ENCODE assay signal across 1 cellular context in the genomic region with DNA sequence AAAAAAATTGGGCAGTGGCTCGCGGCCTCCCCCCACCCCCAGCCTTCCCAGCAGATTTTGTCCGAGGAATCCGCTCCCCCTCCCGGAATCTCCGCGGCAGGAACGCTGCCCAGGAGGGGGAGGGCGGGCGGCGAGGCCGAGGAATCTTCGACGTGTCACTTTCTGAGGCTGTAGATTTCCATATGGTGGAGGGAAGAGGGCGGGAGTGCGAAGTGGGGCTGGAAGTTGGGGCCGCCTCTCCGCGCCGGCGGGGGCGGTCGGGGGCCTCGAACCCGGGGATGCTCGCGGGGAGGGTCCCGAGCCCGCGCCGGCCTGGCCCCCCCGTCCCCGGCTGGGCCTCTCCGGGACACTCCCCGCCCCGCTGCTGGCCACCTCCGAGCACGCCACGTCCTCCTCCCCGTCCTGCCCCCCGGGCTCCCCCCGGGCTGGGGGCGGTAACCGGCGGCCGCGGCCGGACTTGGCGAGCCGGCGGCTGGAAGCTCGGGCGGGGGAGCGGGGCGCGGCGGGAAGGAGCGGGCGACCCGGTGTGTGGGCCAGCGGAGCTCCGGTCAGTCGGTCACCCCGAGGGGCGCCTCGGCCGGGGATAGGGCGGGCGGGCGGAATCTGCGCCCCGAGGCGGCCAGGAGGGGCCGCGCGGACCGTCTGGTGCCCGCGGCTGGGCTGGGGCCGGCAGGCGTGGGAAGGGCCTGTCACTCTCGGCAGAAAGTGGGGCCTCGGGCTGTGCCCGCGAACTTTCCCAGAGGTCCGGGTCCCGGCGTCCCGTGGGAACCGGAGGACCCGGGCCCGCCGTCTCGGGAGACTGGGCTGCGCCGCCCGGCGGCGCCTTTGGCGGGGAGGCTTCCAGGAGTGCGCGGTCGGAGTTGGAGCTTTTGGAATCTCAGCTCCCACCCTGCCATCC.
A peak's percentile ranks its signal among the peaks of the same experiment; 100 is the strongest.
TF ChIP-seq lines count a peak whose summit lies in the region.

No MANE protein-coding gene starts in this region.

TF ChIP-seq in K562, 482 proteins besides CTCF, POLR2A, EP300 and RAD21 (continued from another document and continues in another):
- TF ChIP-seq, protein P1, sequence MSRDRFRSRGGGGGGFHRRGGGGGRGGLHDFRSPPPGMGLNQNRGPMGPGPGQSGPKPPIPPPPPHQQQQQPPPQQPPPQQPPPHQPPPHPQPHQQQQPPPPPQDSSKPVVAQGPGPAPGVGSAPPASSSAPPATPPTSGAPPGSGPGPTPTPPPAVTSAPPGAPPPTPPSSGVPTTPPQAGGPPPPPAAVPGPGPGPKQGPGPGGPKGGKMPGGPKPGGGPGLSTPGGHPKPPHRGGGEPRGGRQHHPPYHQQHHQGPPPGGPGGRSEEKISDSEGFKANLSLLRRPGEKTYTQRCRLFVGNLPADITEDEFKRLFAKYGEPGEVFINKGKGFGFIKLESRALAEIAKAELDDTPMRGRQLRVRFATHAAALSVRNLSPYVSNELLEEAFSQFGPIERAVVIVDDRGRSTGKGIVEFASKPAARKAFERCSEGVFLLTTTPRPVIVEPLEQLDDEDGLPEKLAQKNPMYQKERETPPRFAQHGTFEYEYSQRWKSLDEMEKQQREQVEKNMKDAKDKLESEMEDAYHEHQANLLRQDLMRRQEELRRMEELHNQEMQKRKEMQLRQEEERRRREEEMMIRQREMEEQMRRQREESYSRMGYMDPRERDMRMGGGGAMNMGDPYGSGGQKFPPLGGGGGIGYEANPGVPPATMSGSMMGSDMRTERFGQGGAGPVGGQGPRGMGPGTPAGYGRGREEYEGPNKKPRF (IDR thresholded peaks at IDR 0.05; ENCODE audit: low read depth, low read length) = no peak
- TF ChIP-seq HCFC1 (IDR thresholded peaks at IDR 0.05; ENCODE audit: low read depth, low read length) (no peak), TAF15 (IDR thresholded peaks at IDR 0.05; ENCODE audit: low read depth, low read length) (no peak), SRSF9 (IDR thresholded peaks at IDR 0.05; ENCODE audit: borderline replicate concordance, low read depth, low read length) (no peak), ZNF124 (CRISPR knock-in tag; IDR thresholded peaks at IDR 0.05) (no peak), ZNF143 (CRISPR knock-in tag; IDR thresholded peaks at IDR 0.05) (no peak), RBFOX2 (IDR thresholded peaks at IDR 0.05; ENCODE audit: low read depth, low read length) (peak; percentile 88), MYNN (IDR thresholded peaks at IDR 0.05) (no peak), MYNN (CRISPR knock-in tag; IDR thresholded peaks at IDR 0.05) (no peak), ZFPM2 (CRISPR knock-in tag; IDR thresholded peaks at IDR 0.05) (no peak), ZNF764 (CRISPR knock-in tag; IDR thresholded peaks at IDR 0.05; ENCODE audit: low read depth) (no peak), SMARCB1 (IDR thresholded peaks at IDR 0.05; ENCODE audit: insufficient read length, low read depth) (no peak), NELFE (IDR thresholded peaks at IDR 0.05; ENCODE audit: insufficient read depth, insufficient read length) (no peak), NR2C1 (IDR thresholded peaks at IDR 0.05) (no peak), NR2C1 (tag; IDR thresholded peaks at IDR 0.05) (no peak), ZNF431 (CRISPR knock-in tag; IDR thresholded peaks at IDR 0.05) (no peak), SIN3B (IDR thresholded peaks at IDR 0.05; ENCODE audit: low read depth) (no peak), ESRRB (CRISPR knock-in tag; IDR thresholded peaks at IDR 0.05; ENCODE audit: borderline replicate concordance) (no peak), MYC (IDR thresholded peaks at IDR 0.05; ENCODE audit: low read depth, low read length) (peak; percentile 49), MYC (CRISPR knock-in tag; IDR thresholded peaks at IDR 0.05; ENCODE audit: borderline replicate concordance, low read depth) (no peak), FOXK2 (conservative IDR thresholded peaks at IDR 0.05 in 1 of 2, IDR thresholded peaks at IDR 0.05 in 1 of 2; ENCODE audit: low read depth in 2 of 2) (no peak), ZNF75A (CRISPR knock-in tag; IDR thresholded peaks at IDR 0.05) (no peak), PHF8 (IDR thresholded peaks at IDR 0.05; ENCODE audit: borderline replicate concordance, low read length) (peak; percentile 46; the same call in 1 of the 2 replicates), ZBTB17 (CRISPR knock-in tag; IDR thresholded peaks at IDR 0.05) (0 out of 2 replicates have a peak, but pooled peaks have one; percentile 45), CCNT2 (IDR thresholded peaks at IDR 0.05; ENCODE audit: borderline replicate concordance, extremely low read depth, insufficient read length, low read depth, low read length) (peak; percentile 84), ILF3 (IDR thresholded peaks at IDR 0.05; ENCODE audit: borderline replicate concordance) (no peak; the same call in 1 of the 2 replicates), L3MBTL2 (IDR thresholded peaks at IDR 0.05) (peak; percentile 77)
- TF ChIP-seq, protein P2, sequence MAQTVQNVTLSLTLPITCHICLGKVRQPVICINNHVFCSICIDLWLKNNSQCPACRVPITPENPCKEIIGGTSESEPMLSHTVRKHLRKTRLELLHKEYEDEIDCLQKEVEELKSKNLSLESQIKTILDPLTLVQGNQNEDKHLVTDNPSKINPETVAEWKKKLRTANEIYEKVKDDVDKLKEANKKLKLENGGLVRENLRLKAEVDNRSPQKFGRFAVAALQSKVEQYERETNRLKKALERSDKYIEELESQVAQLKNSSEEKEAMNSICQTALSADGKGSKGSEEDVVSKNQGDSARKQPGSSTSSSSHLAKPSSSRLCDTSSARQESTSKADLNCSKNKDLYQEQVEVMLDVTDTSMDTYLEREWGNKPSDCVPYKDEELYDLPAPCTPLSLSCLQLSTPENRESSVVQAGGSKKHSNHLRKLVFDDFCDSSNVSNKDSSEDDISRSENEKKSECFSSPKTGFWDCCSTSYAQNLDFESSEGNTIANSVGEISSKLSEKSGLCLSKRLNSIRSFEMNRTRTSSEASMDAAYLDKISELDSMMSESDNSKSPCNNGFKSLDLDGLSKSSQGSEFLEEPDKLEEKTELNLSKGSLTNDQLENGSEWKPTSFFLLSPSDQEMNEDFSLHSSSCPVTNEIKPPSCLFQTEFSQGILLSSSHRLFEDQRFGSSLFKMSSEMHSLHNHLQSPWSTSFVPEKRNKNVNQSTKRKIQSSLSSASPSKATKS (CRISPR knock-in tag; IDR thresholded peaks at IDR 0.05) = no peak
- TF ChIP-seq, protein P3, sequence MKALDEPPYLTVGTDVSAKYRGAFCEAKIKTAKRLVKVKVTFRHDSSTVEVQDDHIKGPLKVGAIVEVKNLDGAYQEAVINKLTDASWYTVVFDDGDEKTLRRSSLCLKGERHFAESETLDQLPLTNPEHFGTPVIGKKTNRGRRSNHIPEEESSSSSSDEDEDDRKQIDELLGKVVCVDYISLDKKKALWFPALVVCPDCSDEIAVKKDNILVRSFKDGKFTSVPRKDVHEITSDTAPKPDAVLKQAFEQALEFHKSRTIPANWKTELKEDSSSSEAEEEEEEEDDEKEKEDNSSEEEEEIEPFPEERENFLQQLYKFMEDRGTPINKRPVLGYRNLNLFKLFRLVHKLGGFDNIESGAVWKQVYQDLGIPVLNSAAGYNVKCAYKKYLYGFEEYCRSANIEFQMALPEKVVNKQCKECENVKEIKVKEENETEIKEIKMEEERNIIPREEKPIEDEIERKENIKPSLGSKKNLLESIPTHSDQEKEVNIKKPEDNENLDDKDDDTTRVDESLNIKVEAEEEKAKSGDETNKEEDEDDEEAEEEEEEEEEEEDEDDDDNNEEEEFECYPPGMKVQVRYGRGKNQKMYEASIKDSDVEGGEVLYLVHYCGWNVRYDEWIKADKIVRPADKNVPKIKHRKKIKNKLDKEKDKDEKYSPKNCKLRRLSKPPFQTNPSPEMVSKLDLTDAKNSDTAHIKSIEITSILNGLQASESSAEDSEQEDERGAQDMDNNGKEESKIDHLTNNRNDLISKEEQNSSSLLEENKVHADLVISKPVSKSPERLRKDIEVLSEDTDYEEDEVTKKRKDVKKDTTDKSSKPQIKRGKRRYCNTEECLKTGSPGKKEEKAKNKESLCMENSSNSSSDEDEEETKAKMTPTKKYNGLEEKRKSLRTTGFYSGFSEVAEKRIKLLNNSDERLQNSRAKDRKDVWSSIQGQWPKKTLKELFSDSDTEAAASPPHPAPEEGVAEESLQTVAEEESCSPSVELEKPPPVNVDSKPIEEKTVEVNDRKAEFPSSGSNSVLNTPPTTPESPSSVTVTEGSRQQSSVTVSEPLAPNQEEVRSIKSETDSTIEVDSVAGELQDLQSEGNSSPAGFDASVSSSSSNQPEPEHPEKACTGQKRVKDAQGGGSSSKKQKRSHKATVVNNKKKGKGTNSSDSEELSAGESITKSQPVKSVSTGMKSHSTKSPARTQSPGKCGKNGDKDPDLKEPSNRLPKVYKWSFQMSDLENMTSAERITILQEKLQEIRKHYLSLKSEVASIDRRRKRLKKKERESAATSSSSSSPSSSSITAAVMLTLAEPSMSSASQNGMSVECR (CRISPR knock-in tag; IDR thresholded peaks at IDR 0.05) = no peak; the same call in 1 of the 2 replicates
- TF ChIP-seq, protein P4, sequence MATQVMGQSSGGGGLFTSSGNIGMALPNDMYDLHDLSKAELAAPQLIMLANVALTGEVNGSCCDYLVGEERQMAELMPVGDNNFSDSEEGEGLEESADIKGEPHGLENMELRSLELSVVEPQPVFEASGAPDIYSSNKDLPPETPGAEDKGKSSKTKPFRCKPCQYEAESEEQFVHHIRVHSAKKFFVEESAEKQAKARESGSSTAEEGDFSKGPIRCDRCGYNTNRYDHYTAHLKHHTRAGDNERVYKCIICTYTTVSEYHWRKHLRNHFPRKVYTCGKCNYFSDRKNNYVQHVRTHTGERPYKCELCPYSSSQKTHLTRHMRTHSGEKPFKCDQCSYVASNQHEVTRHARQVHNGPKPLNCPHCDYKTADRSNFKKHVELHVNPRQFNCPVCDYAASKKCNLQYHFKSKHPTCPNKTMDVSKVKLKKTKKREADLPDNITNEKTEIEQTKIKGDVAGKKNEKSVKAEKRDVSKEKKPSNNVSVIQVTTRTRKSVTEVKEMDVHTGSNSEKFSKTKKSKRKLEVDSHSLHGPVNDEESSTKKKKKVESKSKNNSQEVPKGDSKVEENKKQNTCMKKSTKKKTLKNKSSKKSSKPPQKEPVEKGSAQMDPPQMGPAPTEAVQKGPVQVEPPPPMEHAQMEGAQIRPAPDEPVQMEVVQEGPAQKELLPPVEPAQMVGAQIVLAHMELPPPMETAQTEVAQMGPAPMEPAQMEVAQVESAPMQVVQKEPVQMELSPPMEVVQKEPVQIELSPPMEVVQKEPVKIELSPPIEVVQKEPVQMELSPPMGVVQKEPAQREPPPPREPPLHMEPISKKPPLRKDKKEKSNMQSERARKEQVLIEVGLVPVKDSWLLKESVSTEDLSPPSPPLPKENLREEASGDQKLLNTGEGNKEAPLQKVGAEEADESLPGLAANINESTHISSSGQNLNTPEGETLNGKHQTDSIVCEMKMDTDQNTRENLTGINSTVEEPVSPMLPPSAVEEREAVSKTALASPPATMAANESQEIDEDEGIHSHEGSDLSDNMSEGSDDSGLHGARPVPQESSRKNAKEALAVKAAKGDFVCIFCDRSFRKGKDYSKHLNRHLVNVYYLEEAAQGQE (CRISPR knock-in tag; IDR thresholded peaks at IDR 0.05; ENCODE audit: low read depth) = 0 out of 2 replicates have a peak, but pooled peaks have one; percentile 42
- TF ChIP-seq, protein P5, sequence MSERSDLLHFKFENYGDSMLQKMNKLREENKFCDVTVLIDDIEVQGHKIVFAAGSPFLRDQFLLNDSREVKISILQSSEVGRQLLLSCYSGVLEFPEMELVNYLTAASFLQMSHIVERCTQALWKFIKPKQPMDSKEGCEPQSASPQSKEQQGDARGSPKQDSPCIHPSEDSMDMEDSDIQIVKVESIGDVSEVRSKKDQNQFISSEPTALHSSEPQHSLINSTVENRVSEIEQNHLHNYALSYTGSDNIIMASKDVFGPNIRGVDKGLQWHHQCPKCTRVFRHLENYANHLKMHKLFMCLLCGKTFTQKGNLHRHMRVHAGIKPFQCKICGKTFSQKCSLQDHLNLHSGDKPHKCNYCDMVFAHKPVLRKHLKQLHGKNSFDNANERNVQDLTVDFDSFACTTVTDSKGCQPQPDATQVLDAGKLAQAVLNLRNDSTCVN (CRISPR knock-in tag; IDR thresholded peaks at IDR 0.05) = no peak
- TF ChIP-seq, protein P6, sequence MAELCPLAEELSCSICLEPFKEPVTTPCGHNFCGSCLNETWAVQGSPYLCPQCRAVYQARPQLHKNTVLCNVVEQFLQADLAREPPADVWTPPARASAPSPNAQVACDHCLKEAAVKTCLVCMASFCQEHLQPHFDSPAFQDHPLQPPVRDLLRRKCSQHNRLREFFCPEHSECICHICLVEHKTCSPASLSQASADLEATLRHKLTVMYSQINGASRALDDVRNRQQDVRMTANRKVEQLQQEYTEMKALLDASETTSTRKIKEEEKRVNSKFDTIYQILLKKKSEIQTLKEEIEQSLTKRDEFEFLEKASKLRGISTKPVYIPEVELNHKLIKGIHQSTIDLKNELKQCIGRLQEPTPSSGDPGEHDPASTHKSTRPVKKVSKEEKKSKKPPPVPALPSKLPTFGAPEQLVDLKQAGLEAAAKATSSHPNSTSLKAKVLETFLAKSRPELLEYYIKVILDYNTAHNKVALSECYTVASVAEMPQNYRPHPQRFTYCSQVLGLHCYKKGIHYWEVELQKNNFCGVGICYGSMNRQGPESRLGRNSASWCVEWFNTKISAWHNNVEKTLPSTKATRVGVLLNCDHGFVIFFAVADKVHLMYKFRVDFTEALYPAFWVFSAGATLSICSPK (IDR thresholded peaks at IDR 0.05; ENCODE audit: borderline replicate concordance) = no peak
- TF ChIP-seq, protein P7, sequence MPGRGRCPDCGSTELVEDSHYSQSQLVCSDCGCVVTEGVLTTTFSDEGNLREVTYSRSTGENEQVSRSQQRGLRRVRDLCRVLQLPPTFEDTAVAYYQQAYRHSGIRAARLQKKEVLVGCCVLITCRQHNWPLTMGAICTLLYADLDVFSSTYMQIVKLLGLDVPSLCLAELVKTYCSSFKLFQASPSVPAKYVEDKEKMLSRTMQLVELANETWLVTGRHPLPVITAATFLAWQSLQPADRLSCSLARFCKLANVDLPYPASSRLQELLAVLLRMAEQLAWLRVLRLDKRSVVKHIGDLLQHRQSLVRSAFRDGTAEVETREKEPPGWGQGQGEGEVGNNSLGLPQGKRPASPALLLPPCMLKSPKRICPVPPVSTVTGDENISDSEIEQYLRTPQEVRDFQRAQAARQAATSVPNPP (IDR thresholded peaks at IDR 0.05; ENCODE audit: borderline replicate concordance, insufficient read depth, insufficient read length) = no peak
- TF ChIP-seq, protein P8, sequence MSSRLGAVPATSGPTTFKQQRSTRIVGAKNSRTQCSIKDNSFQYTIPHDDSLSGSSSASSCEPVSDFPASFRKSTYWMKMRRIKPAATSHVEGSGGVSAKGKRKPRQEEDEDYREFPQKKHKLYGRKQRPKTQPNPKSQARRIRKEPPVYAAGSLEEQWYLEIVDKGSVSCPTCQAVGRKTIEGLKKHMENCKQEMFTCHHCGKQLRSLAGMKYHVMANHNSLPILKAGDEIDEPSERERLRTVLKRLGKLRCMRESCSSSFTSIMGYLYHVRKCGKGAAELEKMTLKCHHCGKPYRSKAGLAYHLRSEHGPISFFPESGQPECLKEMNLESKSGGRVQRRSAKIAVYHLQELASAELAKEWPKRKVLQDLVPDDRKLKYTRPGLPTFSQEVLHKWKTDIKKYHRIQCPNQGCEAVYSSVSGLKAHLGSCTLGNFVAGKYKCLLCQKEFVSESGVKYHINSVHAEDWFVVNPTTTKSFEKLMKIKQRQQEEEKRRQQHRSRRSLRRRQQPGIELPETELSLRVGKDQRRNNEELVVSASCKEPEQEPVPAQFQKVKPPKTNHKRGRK (tag; IDR thresholded peaks at IDR 0.05) = no peak
- TF ChIP-seq, protein P9, sequence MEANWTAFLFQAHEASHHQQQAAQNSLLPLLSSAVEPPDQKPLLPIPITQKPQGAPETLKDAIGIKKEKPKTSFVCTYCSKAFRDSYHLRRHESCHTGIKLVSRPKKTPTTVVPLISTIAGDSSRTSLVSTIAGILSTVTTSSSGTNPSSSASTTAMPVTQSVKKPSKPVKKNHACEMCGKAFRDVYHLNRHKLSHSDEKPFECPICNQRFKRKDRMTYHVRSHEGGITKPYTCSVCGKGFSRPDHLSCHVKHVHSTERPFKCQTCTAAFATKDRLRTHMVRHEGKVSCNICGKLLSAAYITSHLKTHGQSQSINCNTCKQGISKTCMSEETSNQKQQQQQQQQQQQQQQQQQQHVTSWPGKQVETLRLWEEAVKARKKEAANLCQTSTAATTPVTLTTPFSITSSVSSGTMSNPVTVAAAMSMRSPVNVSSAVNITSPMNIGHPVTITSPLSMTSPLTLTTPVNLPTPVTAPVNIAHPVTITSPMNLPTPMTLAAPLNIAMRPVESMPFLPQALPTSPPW (CRISPR knock-in tag; IDR thresholded peaks at IDR 0.05) = peak; percentile 99
